ENCODE assay signal across 1 cellular context in the genomic region with DNA sequence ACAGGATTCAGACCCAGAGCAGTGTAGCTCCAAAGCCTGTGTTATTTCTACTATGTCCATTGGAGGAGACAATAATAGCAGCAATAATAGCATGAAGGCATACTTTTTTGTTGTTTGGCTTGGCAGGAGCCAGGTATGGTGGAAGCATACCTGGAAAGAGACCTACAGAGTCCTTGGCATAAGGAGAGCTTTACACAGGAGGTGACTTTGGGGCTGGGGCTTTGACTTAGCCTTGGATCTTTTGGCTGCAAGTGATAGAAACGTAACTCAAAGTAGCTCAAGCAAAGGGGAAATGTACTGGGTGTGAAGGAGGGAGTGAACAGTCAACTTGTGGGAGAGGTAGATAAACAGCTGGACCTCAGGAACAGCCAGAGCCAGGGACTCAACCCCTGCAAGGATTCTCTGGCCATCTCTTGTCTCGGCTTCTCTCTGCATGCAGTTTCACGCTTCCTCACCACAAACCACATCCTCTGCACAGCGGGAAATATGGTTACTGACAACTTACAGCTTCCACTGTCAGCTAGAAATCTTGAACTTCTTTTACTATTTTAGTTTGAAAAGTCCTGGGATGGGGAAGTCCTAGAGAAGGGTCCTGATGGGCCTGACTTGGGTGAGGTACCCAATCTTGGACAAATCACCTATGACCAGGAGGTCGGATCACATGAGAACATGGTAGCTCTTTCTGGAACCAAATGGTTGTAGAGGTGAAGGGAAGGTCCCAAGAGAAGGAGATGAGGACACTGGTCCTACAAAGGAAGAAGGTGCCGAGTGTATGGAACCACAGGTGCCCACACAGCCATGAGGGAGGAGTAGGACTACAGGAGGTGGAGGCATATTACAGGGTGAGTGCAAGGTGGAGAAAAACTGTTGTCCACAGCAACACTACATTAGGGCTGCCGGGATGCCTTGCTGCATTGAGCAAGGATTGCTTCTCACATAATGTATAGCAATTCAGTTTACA.
TF ChIP-seq lines count a peak whose summit lies in the region.

No MANE protein-coding gene starts in this region.

TF ChIP-seq in GM12878, 131 proteins besides CTCF, POLR2A, EP300 and RAD21 (continued from another document and continues in another):
- no peak for TF ChIP-seq MTA3 (IDR thresholded peaks at IDR 0.05; ENCODE audit: borderline replicate concordance, low read length)
- TF ChIP-seq TBL1XR1 (IDR thresholded peaks at IDR 0.05; ENCODE audit: low read depth, low read length): no peak
- peak; percentile 91 for TF ChIP-seq CBFB (IDR thresholded peaks at IDR 0.05; ENCODE audit: low read depth)
- TF ChIP-seq NR2F1 (conservative IDR thresholded peaks at IDR 0.05): 0 out of 2 replicates have a peak, but pooled peaks have one; percentile 10
- TF ChIP-seq MEF2B (IDR thresholded peaks at IDR 0.05; ENCODE audit: partially characterized antibody, poor library complexity, severe bottlenecking): peak; percentile 16
- TF ChIP-seq, protein P1, sequence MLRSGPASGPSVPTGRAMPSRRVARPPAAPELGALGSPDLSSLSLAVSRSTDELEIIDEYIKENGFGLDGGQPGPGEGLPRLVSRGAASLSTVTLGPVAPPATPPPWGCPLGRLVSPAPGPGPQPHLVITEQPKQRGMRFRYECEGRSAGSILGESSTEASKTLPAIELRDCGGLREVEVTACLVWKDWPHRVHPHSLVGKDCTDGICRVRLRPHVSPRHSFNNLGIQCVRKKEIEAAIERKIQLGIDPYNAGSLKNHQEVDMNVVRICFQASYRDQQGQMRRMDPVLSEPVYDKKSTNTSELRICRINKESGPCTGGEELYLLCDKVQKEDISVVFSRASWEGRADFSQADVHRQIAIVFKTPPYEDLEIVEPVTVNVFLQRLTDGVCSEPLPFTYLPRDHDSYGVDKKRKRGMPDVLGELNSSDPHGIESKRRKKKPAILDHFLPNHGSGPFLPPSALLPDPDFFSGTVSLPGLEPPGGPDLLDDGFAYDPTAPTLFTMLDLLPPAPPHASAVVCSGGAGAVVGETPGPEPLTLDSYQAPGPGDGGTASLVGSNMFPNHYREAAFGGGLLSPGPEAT (IDR thresholded peaks at IDR 0.05; ENCODE audit: low read depth): no peak
- no peak for TF ChIP-seq NR2C1 (IDR thresholded peaks at IDR 0.05)
- TF ChIP-seq RUNX3 (IDR thresholded peaks at IDR 0.05; ENCODE audit: low read length): peak; percentile 98
- no peak for TF ChIP-seq BMI1 (IDR thresholded peaks at IDR 0.05; ENCODE audit: borderline replicate concordance)
- TF ChIP-seq SIN3A (IDR thresholded peaks at IDR 0.05; ENCODE audit: low read depth, low read length): no peak
- TF ChIP-seq EED (IDR thresholded peaks at IDR 0.05; ENCODE audit: low read depth): peak; percentile 75
- peak; percentile 51 to 60 for TF ChIP-seq IKZF2 (IDR thresholded peaks at IDR 0.05)
- no peak for TF ChIP-seq STAT1 (conservative IDR thresholded peaks at IDR 0.05)
- TF ChIP-seq, protein P2, sequence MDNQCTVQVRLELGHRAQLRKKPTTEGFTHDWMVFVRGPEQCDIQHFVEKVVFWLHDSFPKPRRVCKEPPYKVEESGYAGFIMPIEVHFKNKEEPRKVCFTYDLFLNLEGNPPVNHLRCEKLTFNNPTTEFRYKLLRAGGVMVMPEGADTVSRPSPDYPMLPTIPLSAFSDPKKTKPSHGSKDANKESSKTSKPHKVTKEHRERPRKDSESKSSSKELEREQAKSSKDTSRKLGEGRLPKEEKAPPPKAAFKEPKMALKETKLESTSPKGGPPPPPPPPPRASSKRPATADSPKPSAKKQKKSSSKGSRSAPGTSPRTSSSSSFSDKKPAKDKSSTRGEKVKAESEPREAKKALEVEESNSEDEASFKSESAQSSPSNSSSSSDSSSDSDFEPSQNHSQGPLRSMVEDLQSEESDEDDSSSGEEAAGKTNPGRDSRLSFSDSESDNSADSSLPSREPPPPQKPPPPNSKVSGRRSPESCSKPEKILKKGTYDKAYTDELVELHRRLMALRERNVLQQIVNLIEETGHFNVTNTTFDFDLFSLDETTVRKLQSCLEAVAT (IDR thresholded peaks at IDR 0.05): peak; percentile 74; the same call in 1 of the 2 replicates
- no peak for TF ChIP-seq ZNF217 (IDR thresholded peaks at IDR 0.05)
- TF ChIP-seq MTA2 (IDR thresholded peaks at IDR 0.05; ENCODE audit: low read depth): no peak
- no peak for TF ChIP-seq ZNF622 (IDR thresholded peaks at IDR 0.05)
- peak; percentile 3 for TF ChIP-seq RELA (IDR thresholded peaks at IDR 0.05; ENCODE audit: borderline replicate concordance, partially characterized antibody)
- no peak for TF ChIP-seq ZNF687 (IDR thresholded peaks at IDR 0.05)
- no peak for TF ChIP-seq JUNB (IDR thresholded peaks at IDR 0.05)
- peak; percentile 42; the same call in 1 of the 2 replicates for TF ChIP-seq NFIC (IDR thresholded peaks at IDR 0.05; ENCODE audit: low read depth, low read length)
- TF ChIP-seq CBX5 (IDR thresholded peaks at IDR 0.05; ENCODE audit: low read depth): no peak
- TF ChIP-seq WRNIP1 (IDR thresholded peaks at IDR 0.05; ENCODE audit: borderline replicate concordance, low read depth, low read length): no peak
- TF ChIP-seq E4F1 (IDR thresholded peaks at IDR 0.05; ENCODE audit: borderline replicate concordance, partially characterized antibody): no peak
- no peak for TF ChIP-seq ZNF384 (IDR thresholded peaks at IDR 0.05; ENCODE audit: borderline replicate concordance, low read depth, low read length)
- TF ChIP-seq, protein P3, sequence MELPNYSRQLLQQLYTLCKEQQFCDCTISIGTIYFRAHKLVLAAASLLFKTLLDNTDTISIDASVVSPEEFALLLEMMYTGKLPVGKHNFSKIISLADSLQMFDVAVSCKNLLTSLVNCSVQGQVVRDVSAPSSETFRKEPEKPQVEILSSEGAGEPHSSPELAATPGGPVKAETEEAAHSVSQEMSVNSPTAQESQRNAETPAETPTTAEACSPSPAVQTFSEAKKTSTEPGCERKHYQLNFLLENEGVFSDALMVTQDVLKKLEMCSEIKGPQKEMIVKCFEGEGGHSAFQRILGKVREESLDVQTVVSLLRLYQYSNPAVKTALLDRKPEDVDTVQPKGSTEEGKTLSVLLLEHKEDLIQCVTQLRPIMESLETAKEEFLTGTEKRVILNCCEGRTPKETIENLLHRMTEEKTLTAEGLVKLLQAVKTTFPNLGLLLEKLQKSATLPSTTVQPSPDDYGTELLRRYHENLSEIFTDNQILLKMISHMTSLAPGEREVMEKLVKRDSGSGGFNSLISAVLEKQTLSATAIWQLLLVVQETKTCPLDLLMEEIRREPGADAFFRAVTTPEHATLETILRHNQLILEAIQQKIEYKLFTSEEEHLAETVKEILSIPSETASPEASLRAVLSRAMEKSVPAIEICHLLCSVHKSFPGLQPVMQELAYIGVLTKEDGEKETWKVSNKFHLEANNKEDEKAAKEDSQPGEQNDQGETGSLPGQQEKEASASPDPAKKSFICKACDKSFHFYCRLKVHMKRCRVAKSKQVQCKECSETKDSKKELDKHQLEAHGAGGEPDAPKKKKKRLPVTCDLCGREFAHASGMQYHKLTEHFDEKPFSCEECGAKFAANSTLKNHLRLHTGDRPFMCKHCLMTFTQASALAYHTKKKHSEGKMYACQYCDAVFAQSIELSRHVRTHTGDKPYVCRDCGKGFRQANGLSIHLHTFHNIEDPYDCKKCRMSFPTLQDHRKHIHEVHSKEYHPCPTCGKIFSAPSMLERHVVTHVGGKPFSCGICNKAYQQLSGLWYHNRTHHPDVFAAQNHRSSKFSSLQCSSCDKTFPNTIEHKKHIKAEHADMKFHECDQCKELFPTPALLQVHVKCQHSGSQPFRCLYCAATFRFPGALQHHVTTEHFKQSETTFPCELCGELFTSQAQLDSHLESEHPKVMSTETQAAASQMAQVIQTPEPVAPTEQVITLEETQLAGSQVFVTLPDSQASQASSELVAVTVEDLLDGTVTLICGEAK (IDR thresholded peaks at IDR 0.05; ENCODE audit: borderline replicate concordance): no peak
- TF ChIP-seq IKZF1 (conservative IDR thresholded peaks at IDR 0.05): peak; percentile 84
- no peak for TF ChIP-seq SMAD1 (IDR thresholded peaks at IDR 0.05; ENCODE audit: low read depth, partially characterized antibody)
- TF ChIP-seq SPI1 (IDR thresholded peaks at IDR 0.05; ENCODE audit: borderline replicate concordance, insufficient read depth, low read depth, low read length): peak; percentile 25; the same call in 1 of the 2 replicates
- peak in 1 of 2 experiments; percentile 20; a peak in 1 of 4 replicates for TF ChIP-seq BHLHE40 (IDR thresholded peaks at IDR 0.05; ENCODE audit: borderline replicate concordance in 1 of 2, low read depth in 2 of 2, low read length in 1 of 2)
- TF ChIP-seq CHD4 (IDR thresholded peaks at IDR 0.05): no peak
- no peak for TF ChIP-seq SP1 (IDR thresholded peaks at IDR 0.05; ENCODE audit: low read depth, low read length)
- no peak for TF ChIP-seq NFXL1 (IDR thresholded peaks at IDR 0.05; ENCODE audit: borderline replicate concordance)
- TF ChIP-seq SMC3 (IDR thresholded peaks at IDR 0.05; ENCODE audit: borderline replicate concordance, low read length): no peak
- TF ChIP-seq ETV6 (conservative IDR thresholded peaks at IDR 0.05 in 1 of 2, IDR thresholded peaks at IDR 0.05 in 1 of 2; ENCODE audit: borderline replicate concordance in 1 of 2, low read depth in 1 of 2): peak in 1 of 2 experiments; percentile 99; a peak in 2 of 4 replicates
- TF ChIP-seq EGR1 (IDR thresholded peaks at IDR 0.05; ENCODE audit: borderline replicate concordance in 1 of 2, low read depth in 2 of 2, low read length in 2 of 2): peak in 1 of 2 experiments; percentile 67; a peak in 2 of 3 replicates
- TF ChIP-seq, protein P4, sequence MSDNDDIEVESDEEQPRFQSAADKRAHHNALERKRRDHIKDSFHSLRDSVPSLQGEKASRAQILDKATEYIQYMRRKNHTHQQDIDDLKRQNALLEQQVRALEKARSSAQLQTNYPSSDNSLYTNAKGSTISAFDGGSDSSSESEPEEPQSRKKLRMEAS (IDR thresholded peaks at IDR 0.05; ENCODE audit: low read depth, low read length): no peak
- TF ChIP-seq NRF1 (conservative IDR thresholded peaks at IDR 0.05; ENCODE audit: low read depth, low read length): no peak
- TF ChIP-seq, protein P5, sequence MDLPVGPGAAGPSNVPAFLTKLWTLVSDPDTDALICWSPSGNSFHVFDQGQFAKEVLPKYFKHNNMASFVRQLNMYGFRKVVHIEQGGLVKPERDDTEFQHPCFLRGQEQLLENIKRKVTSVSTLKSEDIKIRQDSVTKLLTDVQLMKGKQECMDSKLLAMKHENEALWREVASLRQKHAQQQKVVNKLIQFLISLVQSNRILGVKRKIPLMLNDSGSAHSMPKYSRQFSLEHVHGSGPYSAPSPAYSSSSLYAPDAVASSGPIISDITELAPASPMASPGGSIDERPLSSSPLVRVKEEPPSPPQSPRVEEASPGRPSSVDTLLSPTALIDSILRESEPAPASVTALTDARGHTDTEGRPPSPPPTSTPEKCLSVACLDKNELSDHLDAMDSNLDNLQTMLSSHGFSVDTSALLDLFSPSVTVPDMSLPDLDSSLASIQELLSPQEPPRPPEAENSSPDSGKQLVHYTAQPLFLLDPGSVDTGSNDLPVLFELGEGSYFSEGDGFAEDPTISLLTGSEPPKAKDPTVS (IDR thresholded peaks at IDR 0.05; ENCODE audit: low read depth, low read length): no peak
- no peak for TF ChIP-seq ZSCAN29 (IDR thresholded peaks at IDR 0.05)
- no peak for TF ChIP-seq SUZ12 (IDR thresholded peaks at IDR 0.05; ENCODE audit: unreplicated experiment)
- no peak for TF ChIP-seq HDAC2 (IDR thresholded peaks at IDR 0.05)
- no peak for TF ChIP-seq KAT2A (conservative IDR thresholded peaks at IDR 0.05; ENCODE audit: control insufficient read depth, low read depth, low read length)
